Comparison of ENCODE assay signal across 13 cellular contexts in the genomic region with DNA sequence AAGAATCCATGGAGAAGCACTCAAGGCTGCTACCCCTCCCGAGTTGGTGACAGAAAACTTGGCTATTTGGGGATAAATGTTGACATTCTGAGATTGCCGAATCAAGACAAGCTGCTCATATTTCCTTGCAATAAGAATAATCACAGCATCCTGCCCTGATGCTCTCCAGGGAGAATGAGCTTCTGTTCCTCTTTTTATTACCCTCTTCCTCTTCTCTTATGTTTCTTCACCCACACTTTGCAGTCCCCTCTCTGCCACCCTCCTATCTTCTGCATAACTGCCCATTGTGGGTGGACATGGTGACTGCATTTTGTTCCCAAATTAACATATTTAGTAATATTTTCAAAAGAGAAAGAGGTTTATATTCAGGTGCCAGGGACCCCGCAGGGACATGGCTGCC. TPM values are rescaled to one million over a fixed set of nuclear protein-coding genes. Genes with fewer than 3 reads are reported as not detected.
DNase-seq lines count a peak whose midpoint lies in the region; ATAC-seq and TF ChIP-seq lines count a peak whose summit lies in the region.
"Had no signal": no experiment of that assay in that cellular context is flagged by ENCODE, and none has a peak within 500 bp of the region (broad histone marks: within the 10 kb centered on the region; RNA-seq: fewer than 3 reads in every experiment).

No MANE protein-coding gene starts in this region.

- 50 to 57% methylated on average over 3 of the region's 3 CpGs for WGBS in testis, 2 donors

- H3K27ac ChIP-seq in testis (no peak overlapping the region), foreskin keratinocyte (no peak overlapping the region)
- H3K27ac ChIP-seq: body of pancreas had no signal

- no peaks in the 10 kb centered on the region for H3K36me3 ChIP-seq in testis (ENCODE audit: low read depth, missing control alignments)

- DNase-seq in GM12865 (ENCODE audit: low read depth): peak; percentile 30
- DNase-seq in SIG-M5 treated with dmso at 0.1 percent for 504 hours (lab: John Stamatoyannopoulos, UW; ENCODE audit: unreplicated experiment): peak; percentile 87
- DNase-seq in NCI-H1694 (lab: John Stamatoyannopoulos, UW): no peak
- DNase-seq in testis: no peak
- DNase-seq in erythroblast (lab: John Stamatoyannopoulos, UW): no peak
- DNase-seq in foreskin keratinocyte: no peak
- DNase-seq: CD8-positive, alpha-beta T cell; NCI-H1048; SHP77 treated with DMSO at 0.1 percent for 48 hours had no signal

- intact Hi-C loops in testis (cut with DNase I; ENCODE audit: low total_unique reads): no loop called here

- no peak for TF ChIP-seq POLR2A in testis (IDR thresholded peaks at IDR 0.05)
- no peak for TF ChIP-seq POLR2A in erythroblast (IDR thresholded peaks at IDR 0.05; ENCODE audit: low read length)

- TF ChIP-seq CTCF in GM12865 (IDR thresholded peaks at IDR 0.05; ENCODE audit: insufficient read depth, low read depth, low read length, missing control alignments) (no peak), testis (IDR thresholded peaks at IDR 0.05) (no peak), foreskin keratinocyte (conservative IDR thresholded peaks at IDR 0.05) (no peak)

- peaks cover 33% of the 10 kb centered on the region for H3K4me1 ChIP-seq in testis
- no peaks in the 10 kb centered on the region for H3K4me1 ChIP-seq in foreskin keratinocyte
- H3K4me1 ChIP-seq: body of pancreas had no signal

- ATAC-seq in GM21367 (IDR thresholded peaks at IDR 0.05; ENCODE audit: unreplicated experiment) (peak; percentile 54), HG03097 (IDR thresholded peaks at IDR 0.05; ENCODE audit: low FRiP score, unreplicated experiment) (peak; percentile 40), foreskin keratinocyte (no peak)
- ATAC-seq: body of pancreas; CD8-positive, alpha-beta T cell had no signal

- no peaks in the 10 kb centered on the region for H3K9me3 ChIP-seq in testis
- H3K9me3 ChIP-seq: body of pancreas had no signal

- no peaks in the 10 kb centered on the region for H3K27me3 ChIP-seq in testis
- no peaks in the 10 kb centered on the region for H3K27me3 ChIP-seq in foreskin keratinocyte
- H3K27me3 ChIP-seq: body of pancreas had no signal

- H3K4me3 ChIP-seq in GM12865 (ENCODE audit: low read depth, low read length) (no peak overlapping the region), testis (no peak overlapping the region)
- H3K4me3 ChIP-seq: body of pancreas had no signal

RNA-seq across cellular contexts. Expression of gene MSGN1, which starts 11.9 kb away (rescaled TPM):
- total RNA-seq in testis (not detected), foreskin keratinocyte (not detected in 2 replicates)
- polyA plus RNA-seq in testis (ENCODE audit: insufficient read depth, low read depth, low replicate concordance) (not detected), foreskin keratinocyte (not detected in 2 replicates)
- total RNA-seq: activated CD8-positive, alpha-beta memory T cell treated with anti-CD3 and anti-CD28 coated beads for 36 hours; body of pancreas; CD8-positive, alpha-beta T cell had no signal

RNA-seq across cellular contexts. Expression of gene GEN1, which starts 50.4 kb away (rescaled TPM):
- total RNA-seq in testis (10 to 100 TPM; 31.9 to 59.1 TPM), foreskin keratinocyte (20.1 and 20.7 TPM in 2 replicates)
- polyA plus RNA-seq in testis (ENCODE audit: insufficient read depth, low read depth, low replicate concordance) (12.8 TPM), foreskin keratinocyte (3.1 and 4.5 TPM in 2 replicates)

RNA-seq across cellular contexts. Expression of gene SMC6, which starts 50.7 kb away (rescaled TPM):
- total RNA-seq in testis (10 to 100 TPM; 73.8 to 79.0 TPM), foreskin keratinocyte (35.6 and 37.0 TPM in 2 replicates)
- polyA plus RNA-seq in testis (ENCODE audit: insufficient read depth, low read depth, low replicate concordance) (21.7 TPM), foreskin keratinocyte (8.2 and 10.9 TPM in 2 replicates)

Comparison
In these comparisons a context has a peak if more than half of its experiments do, and no peak if none do; other contexts are left out.
1. DNase-seq: peak in GM12865 (single experiment) and SIG-M5 treated with dmso at 0.1 percent for 504 hours (single experiment); none in NCI-H1694 (single experiment), testis (single experiment), erythroblast (0 of 2) and foreskin keratinocyte (0 of 2).